ENCODE assay signal across 18 cellular contexts in the genomic region with DNA sequence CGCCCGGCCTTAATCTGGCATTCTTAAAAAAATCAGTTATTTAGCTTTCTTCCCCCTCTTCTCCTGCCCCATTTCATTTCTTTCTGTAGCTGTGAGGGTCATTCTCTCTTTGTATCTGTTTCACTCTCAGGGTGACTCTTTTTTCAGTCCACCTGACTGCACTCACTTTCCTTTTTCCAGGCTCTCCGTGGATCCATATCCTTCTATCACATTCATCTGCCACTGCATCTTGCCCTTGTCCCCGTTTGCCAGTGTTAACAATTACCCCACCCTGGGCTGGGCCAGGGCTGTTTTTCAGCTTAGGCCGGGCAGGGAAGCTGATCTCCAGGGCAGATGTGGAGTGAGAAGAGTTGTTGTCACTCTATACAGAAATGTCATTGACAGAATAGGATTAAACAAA. TPM values are rescaled to one million over a fixed set of nuclear protein-coding genes. Genes with fewer than 3 reads are reported as not detected.
A peak's percentile ranks its signal among the peaks of the same experiment; 100 is the strongest.
DNase-seq lines count a peak whose midpoint lies in the region; ATAC-seq and TF ChIP-seq lines count a peak whose summit lies in the region.
"Had no signal": no experiment of that assay in that cellular context is flagged by ENCODE, and none has a peak within 500 bp of the region (broad histone marks: within the 10 kb centered on the region; RNA-seq: fewer than 3 reads in every experiment).

No MANE protein-coding gene starts in this region.

- peaks cover 5% of the 10 kb centered on the region for H3K4me1 ChIP-seq in GM23338 (ENCODE audit: insufficient read depth)
- peaks cover 5% of the 10 kb centered on the region for H3K4me1 ChIP-seq in fibroblast of lung (ENCODE audit: control insufficient read depth, extremely low read depth, insufficient read depth, low read length)
- H3K4me1 ChIP-seq in stomach: peaks cover 0 to 8% (median 3%) of the 10 kb centered on the region in 4 donors
- H3K4me1 ChIP-seq: A549 had no signal

- H3K27ac ChIP-seq in GM23338 (ENCODE audit: low read depth): no peak overlapping the region
- H3K27ac ChIP-seq in fibroblast of lung (ENCODE audit: insufficient read depth, low read length): no peak overlapping the region
- peak overlapping the region in 4 of 5 donors; percentile 32 to 86 (median 39) for H3K27ac ChIP-seq in stomach
- H3K27ac ChIP-seq: A549, HL-60 had no signal

- H3K4me3 ChIP-seq in GM23338 (no peak overlapping the region), fibroblast of lung (replicated peaks in 1 of 4; ENCODE audit: control extremely low read depth in 1 of 4, insufficient read depth in 1 of 4, low read depth in 3 of 4, low read length in 4 of 4) (no peak overlapping the region), stomach (no peak overlapping the region)
- H3K4me3 ChIP-seq: A549 had no signal

- TF ChIP-seq CTCF in GM23338 (conservative IDR thresholded peaks at IDR 0.05; ENCODE audit: low read depth in 2 of 2): no peak
- no peak for TF ChIP-seq CTCF in WTC11 (IDR thresholded peaks at IDR 0.05)
- no peak for TF ChIP-seq CTCF in fibroblast of lung (conservative IDR thresholded peaks at IDR 0.05 in 1 of 2, IDR thresholded peaks at IDR 0.05 in 1 of 2; ENCODE audit: low read depth in 1 of 2, low read length in 2 of 2)
- TF ChIP-seq CTCF in stomach (IDR thresholded peaks at IDR 0.05): no peak
- TF ChIP-seq CTCF in endothelial cell (IDR thresholded peaks at IDR 0.05; ENCODE audit: unreplicated experiment): no peak

- 29 to 55% (median 43%) methylated on average over 5 of the region's 5 CpGs for WGBS in stomach, 5 donors

- no peak for ATAC-seq in GM23338
- ATAC-seq in WTC11: no peak
- no peak for ATAC-seq in HG02623 (IDR thresholded peaks at IDR 0.05; ENCODE audit: unreplicated experiment)
- ATAC-seq in HG02852 (IDR thresholded peaks at IDR 0.05; ENCODE audit: unreplicated experiment): no peak
- ATAC-seq: A549 had no signal

- H3K4me2 ChIP-seq in GM23338 (no peak overlapping the region), fibroblast of lung (ENCODE audit: extremely low read depth, insufficient read depth, low read length) (peak overlapping the region; percentile 35)
- H3K4me2 ChIP-seq: A549 had no signal

- DNase-seq in GM23338 (ENCODE audit: low spot score): no peak
- DNase-seq in WTC11 (ENCODE audit: low spot score): no peak
- DNase-seq in fibroblast of lung (ENCODE audit: low read depth in 2 of 2): no peak
- DNase-seq in stomach: no peak
- DNase-seq in endothelial cell (ENCODE audit: low spot score): no peak
- DNase-seq in activated naive CD4-positive, alpha-beta T cell treated with anti-CD3 and anti-CD28 coated beads, Interleukin-2, amount 50 U/mL, for 16 hours: no peak
- DNase-seq: C1 segment of cervical spinal cord; DMS79 treated with DMSO at 0.1 percent for 48 hours; H9; NCI-H187; NCI-H345; NCI-H69; NK-92 treated with Interleukin-12 subunit alpha and Interleukin-12 subunit beta, amount 100 ng/mL, for 24 hours; RPMI8226 had no signal

- H3K27me3 Mint-ChIP-seq in GM23338 (ENCODE audit: insufficient read depth, low read depth, poor library complexity): no peaks in the 10 kb centered on the region
- no peaks in the 10 kb centered on the region for H3K27me3 Mint-ChIP-seq in WTC11 (ENCODE audit: low read depth)
- H3K27me3 Mint-ChIP-seq in endothelial cell (ENCODE audit: unreplicated experiment): no peaks in the 10 kb centered on the region

- H3K4me3 Mint-ChIP-seq in GM23338 (no peak overlapping the region), WTC11 (no peak overlapping the region), endothelial cell (ENCODE audit: unreplicated experiment) (no peak overlapping the region)
- H3K4me3 Mint-ChIP-seq: H9 had no signal

- no peaks in the 10 kb centered on the region for H3K36me3 ChIP-seq in GM23338 (ENCODE audit: insufficient read depth)
- no peaks in the 10 kb centered on the region for H3K36me3 ChIP-seq in fibroblast of lung (ENCODE audit: control insufficient read depth, insufficient read depth, low read length)
- no peaks in the 10 kb centered on the region for H3K36me3 ChIP-seq in stomach

- no peak overlapping the region for H3K9ac ChIP-seq in fibroblast of lung (ENCODE audit: insufficient read depth, low read length)

- TF ChIP-seq EP300 in stomach (IDR thresholded peaks at IDR 0.05): no peak

- CTCF ChIA-PET in WTC11 (lab: Charles Lee): interaction anchor here (1.7 kb wide), 1 partner anchor 8 kb away, joined by 10 read pairs; no protein-coding TSS in a partner anchor

- no peaks in the 10 kb centered on the region for H3K9me2 ChIP-seq in GM23338 (ENCODE audit: insufficient read depth)

- H3K27ac Mint-ChIP-seq in GM23338 (peak overlapping the region; percentile 42; the same call in 1 of the 2 replicates), WTC11 (peak overlapping the region; percentile 16; the same call in 1 of the 2 replicates), endothelial cell (ENCODE audit: unreplicated experiment) (no peak overlapping the region)
- H3K27ac Mint-ChIP-seq: H9 had no signal

- no peaks in the 10 kb centered on the region for H3K27me3 ChIP-seq in GM23338 (ENCODE audit: insufficient read depth)
- H3K27me3 ChIP-seq in fibroblast of lung (ENCODE audit: control insufficient read depth, insufficient read depth, low read length): no peaks in the 10 kb centered on the region
- H3K27me3 ChIP-seq in stomach: no peaks in the 10 kb centered on the region

- no peaks in the 10 kb centered on the region for H3F3A ChIP-seq in GM23338 (replicated peaks; ENCODE audit: low read depth)

- intact Hi-C loops in stomach (cut with DNase I; ENCODE audit: low total_unique reads): no loop called here

- H3K79me2 ChIP-seq in GM23338 (replicated peaks; ENCODE audit: insufficient read depth): peaks cover 75% of the 10 kb centered on the region
- peaks cover 22% of the 10 kb centered on the region for H3K79me2 ChIP-seq in fibroblast of lung (ENCODE audit: control insufficient read depth, insufficient read depth, low read length)

- POLR2A ChIA-PET in WTC11 (lab: Charles Lee): no interaction called here

- H3K9me3 Mint-ChIP-seq in GM23338: no peaks in the 10 kb centered on the region
- no peaks in the 10 kb centered on the region for H3K9me3 Mint-ChIP-seq in WTC11
- H3K9me3 Mint-ChIP-seq in endothelial cell (ENCODE audit: unreplicated experiment): no peaks in the 10 kb centered on the region

- H3K4me1 Mint-ChIP-seq in GM23338: peaks cover 3% of the 10 kb centered on the region; the same call in 2 of the 3 replicates
- peaks cover 2% of the 10 kb centered on the region; the same call in 1 of the 2 replicates for H3K4me1 Mint-ChIP-seq in WTC11
- H3K4me1 Mint-ChIP-seq in endothelial cell (ENCODE audit: unreplicated experiment): no peaks in the 10 kb centered on the region

- no peaks in the 10 kb centered on the region for H3K36me3 Mint-ChIP-seq in GM23338 (ENCODE audit: low read depth)
- no peaks in the 10 kb centered on the region for H3K36me3 Mint-ChIP-seq in WTC11
- H3K36me3 Mint-ChIP-seq in endothelial cell (ENCODE audit: low read depth, unreplicated experiment): no peaks in the 10 kb centered on the region

- H3K9me3 ChIP-seq in fibroblast of lung (ENCODE audit: control insufficient read depth, insufficient read depth, low read depth, low read length) (no peaks in the 10 kb centered on the region), stomach (no peaks in the 10 kb centered on the region)
- H3K9me3 ChIP-seq: A549 had no signal

- H4K20me1 ChIP-seq in GM23338 (replicated peaks; ENCODE audit: insufficient read depth) (no peaks in the 10 kb centered on the region; the same call in 1 of the 2 replicates), fibroblast of lung (ENCODE audit: control insufficient read depth, extremely low read depth, insufficient read depth, low read length) (no peaks in the 10 kb centered on the region)

- no peak for TF ChIP-seq POLR2A in stomach (IDR thresholded peaks at IDR 0.05)

- H2AFZ ChIP-seq in GM23338 (no peak overlapping the region), fibroblast of lung (ENCODE audit: low read length) (no peak overlapping the region)

TF ChIP-seq in GM23338, 12 proteins besides CTCF, POLR2A, EP300 and RAD21 (continues in another document):
- TF ChIP-seq, protein P1, sequence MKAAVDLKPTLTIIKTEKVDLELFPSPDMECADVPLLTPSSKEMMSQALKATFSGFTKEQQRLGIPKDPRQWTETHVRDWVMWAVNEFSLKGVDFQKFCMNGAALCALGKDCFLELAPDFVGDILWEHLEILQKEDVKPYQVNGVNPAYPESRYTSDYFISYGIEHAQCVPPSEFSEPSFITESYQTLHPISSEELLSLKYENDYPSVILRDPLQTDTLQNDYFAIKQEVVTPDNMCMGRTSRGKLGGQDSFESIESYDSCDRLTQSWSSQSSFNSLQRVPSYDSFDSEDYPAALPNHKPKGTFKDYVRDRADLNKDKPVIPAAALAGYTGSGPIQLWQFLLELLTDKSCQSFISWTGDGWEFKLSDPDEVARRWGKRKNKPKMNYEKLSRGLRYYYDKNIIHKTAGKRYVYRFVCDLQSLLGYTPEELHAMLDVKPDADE (IDR thresholded peaks at IDR 0.05): no peak
- TF ChIP-seq EZH2phosphoT487 (IDR thresholded peaks at IDR 0.05; ENCODE audit: unreplicated experiment) (no peak), NANOG (IDR thresholded peaks at IDR 0.05; ENCODE audit: borderline replicate concordance) (no peak), ZNF331 (CRISPR knock-in tag; IDR thresholded peaks at IDR 0.05; ENCODE audit: low read depth) (no peak)

RNA-seq across cellular contexts. Expression of a gene that starts 7.7 kb away (rescaled TPM):
- 60.4 and 72.1 TPM in 2 replicates for total RNA-seq in GM23338 (2014; rRNA removed; shearing (Covaris generic))
- polyA plus RNA-seq in GM23338 (2016; fragmentation: Nextera tagmentation; extraction: Ambion mirVana) (43.5 and 47.9 TPM in 2 replicates), fibroblast of lung (311 and 627 TPM in 2 replicates), stomach (100 to 1,000 TPM; 147 to 325 (median 211) TPM)
- total RNA-seq in WTC11 (2021) (42.2 to 44.4 TPM (median 43.5 TPM) in 3 replicates), fibroblast of lung (127 and 180 TPM in 2 replicates), stomach (1,000 to 10,000 TPM in 1 of 5 donors, 100 to 1,000 TPM in 4; 101 to 1,286 (median 650) TPM), endothelial cell (ENCODE audit: unreplicated experiment) (5.6 TPM)
- 171 and 314 TPM in 2 replicates for polyA plus RNA-seq in fibroblast of lung (2012)
- polyA minus RNA-seq in fibroblast of lung (ENCODE audit: low replicate concordance): 227 and 451 TPM in 2 replicates

Comparison
In these comparisons a context has a peak if more than half of its experiments do, and no peak if none do; other contexts are left out.
1. H3K27ac ChIP-seq: peak in stomach (4 of 5); none in GM23338 (single experiment) and fibroblast of lung (single experiment).